25 cellular contexts compared by ENCODE assay signal in the genomic region with DNA sequence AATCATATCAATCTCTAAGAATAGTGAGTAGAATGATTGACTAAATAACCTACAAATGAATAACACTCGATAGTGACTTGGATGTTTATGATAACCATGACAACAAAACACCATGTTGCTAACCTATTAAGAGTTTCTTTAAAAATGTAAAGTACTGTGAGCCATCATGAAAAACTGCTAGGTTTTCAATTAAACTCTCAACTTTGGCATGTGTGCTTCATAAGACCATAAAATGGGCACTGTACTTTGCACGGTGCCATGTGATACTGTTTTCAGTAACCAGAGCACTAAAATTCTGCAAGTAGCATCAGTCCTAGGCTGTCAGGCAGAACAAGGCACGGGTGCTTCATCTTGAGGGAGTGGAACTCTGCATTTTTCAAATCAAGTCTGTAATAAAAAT.
"Had no signal": no experiment of that assay in that cellular context is flagged by ENCODE, and none has a peak within 500 bp of the region (broad histone marks: within the 10 kb centered on the region; RNA-seq: fewer than 3 reads in every experiment).

No MANE protein-coding gene starts in this region.

- DNase-seq: activated CD4-positive, alpha-beta memory T cell treated with anti-CD3 and anti-CD28 coated beads, Interleukin-2, amount 10 ng/mL, durations not matched to agents 7 days and 5 days; activated CD4-positive, alpha-beta T cell treated with anti-CD3 and anti-CD28 coated beads, Interleukin-2, amount 10 ng/mL, durations not matched to agents 24 days and 14 days; activated effector memory CD4-positive, alpha-beta T cell treated with anti-CD3 and anti-CD28 coated beads, Interleukin-2, amount 50 U/mL, for 16 hours; activated naive CD4-positive, alpha-beta T cell treated with anti-CD3 and anti-CD28 coated beads, Interleukin-2, amount 50 U/mL, for 16 hours; activated naive CD8-positive, alpha-beta T cell treated with anti-CD3 and anti-CD28 coated beads, Interleukin-2, amount 50 U/mL, for 24 hours; brain microvascular endothelial cell; effector CD8-positive, alpha-beta T cell; heart left ventricle; islet precursor cell; left lung; naive thymus-derived CD4-positive, alpha-beta T cell; spleen; stimulated activated CD4-positive, alpha-beta T cell treated with anti-CD3 and anti-CD28 coated beads, Interleukin-4, amount 100 ng/mL, for 1 hour; stimulated activated naive CD4-positive, alpha-beta T cell; upper lobe of left lung had no signal

- H3K27ac Mint-ChIP-seq: activated CD4-positive, alpha-beta memory T cell treated with anti-CD3 and anti-CD28 coated beads, Interleukin-2, amount 10 ng/mL, durations not matched to agents 7 days and 5 days; activated CD4-positive, alpha-beta T cell treated with anti-CD3 and anti-CD28 coated beads, Interleukin-2, amount 10 ng/mL, durations not matched to agents 24 days and 14 days; activated naive CD8-positive, alpha-beta T cell treated with anti-CD3 and anti-CD28 coated beads, Interleukin-2, amount 50 U/mL, for 24 hours; dendritic cell treated with granulocyte-macrophage colony-stimulating factor and Interleukin-4, amounts not matched to agents 40 ng/mL and 50 ng/mL, for 4 days; naive thymus-derived CD4-positive, alpha-beta T cell; progenitor cell of endocrine pancreas; T-helper 1 cell treated with Interleukin-12 subunit alpha and Interleukin-12 subunit beta and Interleukin-4 antibody, amounts not matched to agents 30 μg/mL and 1 μg/mL, for 36 hours had no signal

- H3K4me1 ChIP-seq: gastroesophageal sphincter, left lung, testis had no signal

- H3K4me1 Mint-ChIP-seq: activated CD4-positive, alpha-beta memory T cell treated with anti-CD3 and anti-CD28 coated beads, Interleukin-2, amount 10 ng/mL, durations not matched to agents 7 days and 5 days; activated CD4-positive, alpha-beta T cell treated with anti-CD3 and anti-CD28 coated beads, Interleukin-2, amount 10 ng/mL, durations not matched to agents 24 days and 14 days; activated naive CD8-positive, alpha-beta T cell treated with anti-CD3 and anti-CD28 coated beads, Interleukin-2, amount 50 U/mL, for 24 hours; naive thymus-derived CD4-positive, alpha-beta T cell had no signal

- H3K4me3 ChIP-seq: gastroesophageal sphincter, left lung, lung, spleen, testis, upper lobe of left lung had no signal

- H3K27ac ChIP-seq: brain microvascular endothelial cell, gastroesophageal sphincter, heart left ventricle, left lung, spleen, testis, upper lobe of left lung, VCaP had no signal

- H3K27me3 Mint-ChIP-seq: activated CD4-positive, alpha-beta memory T cell treated with anti-CD3 and anti-CD28 coated beads, Interleukin-2, amount 10 ng/mL, durations not matched to agents 7 days and 5 days; activated CD4-positive, alpha-beta T cell treated with anti-CD3 and anti-CD28 coated beads, Interleukin-2, amount 10 ng/mL, durations not matched to agents 24 days and 14 days; activated naive CD8-positive, alpha-beta T cell treated with anti-CD3 and anti-CD28 coated beads, Interleukin-2, amount 50 U/mL, for 24 hours; dendritic cell treated with granulocyte-macrophage colony-stimulating factor and Interleukin-4, amounts not matched to agents 40 ng/mL and 50 ng/mL, for 4 days; naive thymus-derived CD4-positive, alpha-beta T cell; progenitor cell of endocrine pancreas had no signal

- H3K9me3 Mint-ChIP-seq: activated CD4-positive, alpha-beta memory T cell treated with anti-CD3 and anti-CD28 coated beads, Interleukin-2, amount 10 ng/mL, durations not matched to agents 7 days and 5 days; activated CD4-positive, alpha-beta T cell treated with anti-CD3 and anti-CD28 coated beads, Interleukin-2, amount 10 ng/mL, durations not matched to agents 24 days and 14 days; activated naive CD8-positive, alpha-beta T cell treated with anti-CD3 and anti-CD28 coated beads, Interleukin-2, amount 50 U/mL, for 24 hours; dendritic cell treated with granulocyte-macrophage colony-stimulating factor and Interleukin-4, amounts not matched to agents 40 ng/mL and 50 ng/mL, for 4 days; neural crest cell; T-helper 1 cell treated with Interleukin-12 subunit alpha and Interleukin-12 subunit beta and Interleukin-4 antibody, amounts not matched to agents 30 μg/mL and 1 μg/mL, for 36 hours had no signal

- H3K36me3 ChIP-seq: brain microvascular endothelial cell, gastroesophageal sphincter, heart left ventricle, left lung, spleen, upper lobe of left lung had no signal

- H3K4me3 Mint-ChIP-seq: activated CD4-positive, alpha-beta memory T cell treated with anti-CD3 and anti-CD28 coated beads, Interleukin-2, amount 10 ng/mL, durations not matched to agents 7 days and 5 days; activated CD4-positive, alpha-beta T cell treated with anti-CD3 and anti-CD28 coated beads, Interleukin-2, amount 10 ng/mL, durations not matched to agents 24 days and 14 days; activated naive CD8-positive, alpha-beta T cell treated with anti-CD3 and anti-CD28 coated beads, Interleukin-2, amount 50 U/mL, for 24 hours; dendritic cell treated with granulocyte-macrophage colony-stimulating factor and Interleukin-4, amounts not matched to agents 40 ng/mL and 50 ng/mL, for 4 days; naive thymus-derived CD4-positive, alpha-beta T cell; neural crest cell; T-helper 1 cell treated with Interleukin-12 subunit alpha and Interleukin-12 subunit beta and Interleukin-4 antibody, amounts not matched to agents 30 μg/mL and 1 μg/mL, for 36 hours had no signal

- H3K27me3 ChIP-seq: brain microvascular endothelial cell, gastroesophageal sphincter, left lung, spleen, testis, upper lobe of left lung had no signal

- ATAC-seq: activated CD4-positive, CD25-positive, alpha-beta regulatory T cell treated with anti-CD3 and anti-CD28 coated beads, Interleukin-2, amount 50 U/mL, for 24 hours; activated naive CD8-positive, alpha-beta T cell treated with anti-CD3 and anti-CD28 coated beads, Interleukin-2, amount 50 U/mL, for 24 hours; esophagus mucosa; gastroesophageal sphincter; left lung; naive thymus-derived CD4-positive, alpha-beta T cell had no signal

- H3K36me3 Mint-ChIP-seq: naive thymus-derived CD4-positive, alpha-beta T cell had no signal

- H3K9me3 ChIP-seq: gastroesophageal sphincter, heart left ventricle, left lung, spleen, testis, upper lobe of left lung had no signal
